ENCODE assay signal across 44 cellular contexts in genomic region chr3:39334205-39334604, GRCh38. TPM values are rescaled to one million over a fixed set of nuclear protein-coding genes. Genes with fewer than 3 reads are reported as not detected.
"Had no signal": no experiment of that assay in that cellular context is flagged by ENCODE, and none has a peak within 500 bp of the region (broad histone marks: within the 10 kb centered on the region; RNA-seq: fewer than 3 reads in every experiment).

No MANE protein-coding gene starts in this region.

- H3K27me3 ChIP-seq: adrenal gland, ascending aorta, body of pancreas, brain microvascular endothelial cell, breast epithelium, cardiac muscle cell had no signal

- H3K4me1 Mint-ChIP-seq: activated naive CD4-positive, alpha-beta T cell treated with anti-CD3 and anti-CD28 coated beads, Interleukin-2, amount 50 U/mL, for 24 hours; activated naive CD8-positive, alpha-beta T cell treated with anti-CD3 and anti-CD28 coated beads for 36 hours; brain had no signal

- H3K36me3 Mint-ChIP-seq: activated naive CD4-positive, alpha-beta T cell treated with anti-CD3 and anti-CD28 coated beads, Interleukin-2, amount 10 ng/mL, durations not matched to agents 7 days and 5 days; activated naive CD4-positive, alpha-beta T cell treated with anti-CD3 and anti-CD28 coated beads, Interleukin-2, amount 50 U/mL, for 24 hours; brain had no signal

- H3K27ac Mint-ChIP-seq: activated naive CD4-positive, alpha-beta T cell treated with anti-CD3 and anti-CD28 coated beads for 36 hours; activated naive CD4-positive, alpha-beta T cell treated with anti-CD3 and anti-CD28 coated beads, Interleukin-2, amount 10 ng/mL, durations not matched to agents 7 days and 5 days; activated naive CD4-positive, alpha-beta T cell treated with anti-CD3 and anti-CD28 coated beads, Interleukin-2, amount 50 U/mL, for 24 hours; activated naive CD8-positive, alpha-beta T cell; activated naive CD8-positive, alpha-beta T cell treated with anti-CD3 and anti-CD28 coated beads for 36 hours; activated naive CD8-positive, alpha-beta T cell treated with anti-CD3 and anti-CD28 coated beads, Interleukin-2, amount 10 ng/mL, durations not matched to agents 7 days and 5 days; activated naive CD8-positive, alpha-beta T cell treated with anti-CD3 and anti-CD28 coated beads, Interleukin-2, amount 50 U/mL, for 24 hours; activated T-cell treated with anti-CD3 and anti-CD28 coated beads, Interleukin-2, amount 50 U/mL, for 24 hours; activated T-cell treated with anti-CD3 and anti-CD28 coated beads, Interleukin-2, amount 50 U/mL, for 72 hours; activated T-helper 1 cell treated with anti-CD3 and anti-CD28 coated beads, Interleukin-12 subunit alpha, Interleukin-12 subunit beta, Interleukin-2, Interleukin-4 antibody, amounts not matched to agents 30 ng/mL and 10 ng/mL and 1 ng/mL, durations not matched to agents 14 hours and 24 hours and 36 hours; activated T-helper 17 cell treated with anti-CD3 and anti-CD28 coated beads, Interleukin-2, amount 50 U/mL, for 72 hours; activated T-helper 2 cell treated with anti-CD3 and anti-CD28 coated beads, Interferon-gamma antibody, Interleukin-2, Interleukin-4, amounts not matched to agents 10 μg/mL and 5 μg/mL and 100 μg/mL, durations not matched to agents 14 hours and 24 hours and 36 hours; brain had no signal

- H3K9me3 ChIP-seq: adrenal gland, ascending aorta, body of pancreas, breast epithelium had no signal

- H3K4me3 Mint-ChIP-seq: activated naive CD4-positive, alpha-beta T cell treated with anti-CD3 and anti-CD28 coated beads for 36 hours; activated naive CD4-positive, alpha-beta T cell treated with anti-CD3 and anti-CD28 coated beads, Interleukin-2, amount 10 ng/mL, durations not matched to agents 7 days and 5 days; activated naive CD4-positive, alpha-beta T cell treated with anti-CD3 and anti-CD28 coated beads, Interleukin-2, amount 50 U/mL, for 24 hours; activated naive CD8-positive, alpha-beta T cell; activated naive CD8-positive, alpha-beta T cell treated with anti-CD3 and anti-CD28 coated beads for 36 hours; activated naive CD8-positive, alpha-beta T cell treated with anti-CD3 and anti-CD28 coated beads, Interleukin-2, amount 10 ng/mL, durations not matched to agents 7 days and 5 days; activated naive CD8-positive, alpha-beta T cell treated with anti-CD3 and anti-CD28 coated beads, Interleukin-2, amount 50 U/mL, for 24 hours; activated T-cell treated with anti-CD3 and anti-CD28 coated beads, Interleukin-2, amount 50 U/mL, for 24 hours; activated T-cell treated with anti-CD3 and anti-CD28 coated beads, Interleukin-2, amount 50 U/mL, for 4 hours; activated T-cell treated with anti-CD3 and anti-CD28 coated beads, Interleukin-2, amount 50 U/mL, for 72 hours; activated T-helper 1 cell treated with anti-CD3 and anti-CD28 coated beads, Interleukin-12 subunit alpha, Interleukin-12 subunit beta, Interleukin-2, Interleukin-4 antibody, amounts not matched to agents 30 ng/mL and 10 ng/mL and 1 ng/mL, durations not matched to agents 14 hours and 24 hours and 36 hours; activated T-helper 17 cell treated with anti-CD3 and anti-CD28 coated beads, Interleukin-2, amount 50 U/mL, for 72 hours; brain; central memory CD8-positive, alpha-beta T cell had no signal

- H3K36me3 ChIP-seq: adrenal gland, ascending aorta, brain microvascular endothelial cell, breast epithelium, cardiac muscle cell had no signal

- H3K9me3 Mint-ChIP-seq: activated naive CD4-positive, alpha-beta T cell treated with anti-CD3 and anti-CD28 coated beads for 36 hours; activated naive CD4-positive, alpha-beta T cell treated with anti-CD3 and anti-CD28 coated beads, Interleukin-2, amount 10 ng/mL, durations not matched to agents 7 days and 5 days; activated naive CD4-positive, alpha-beta T cell treated with anti-CD3 and anti-CD28 coated beads, Interleukin-2, amount 50 U/mL, for 24 hours; activated naive CD8-positive, alpha-beta T cell treated with anti-CD3 and anti-CD28 coated beads for 36 hours; activated naive CD8-positive, alpha-beta T cell treated with anti-CD3 and anti-CD28 coated beads, Interleukin-2, amount 50 U/mL, for 24 hours; activated T-cell treated with anti-CD3 and anti-CD28 coated beads, Interleukin-2, amount 50 U/mL, for 24 hours; activated T-cell treated with anti-CD3 and anti-CD28 coated beads, Interleukin-2, amount 50 U/mL, for 4 hours; activated T-helper 1 cell treated with anti-CD3 and anti-CD28 coated beads, Interleukin-12 subunit alpha, Interleukin-12 subunit beta, Interleukin-2, Interleukin-4 antibody, amounts not matched to agents 30 ng/mL and 10 ng/mL and 1 ng/mL, durations not matched to agents 14 hours and 24 hours and 36 hours; activated T-helper 17 cell treated with anti-CD3 and anti-CD28 coated beads, Interleukin-2, amount 50 U/mL, for 72 hours; activated T-helper 2 cell treated with anti-CD3 and anti-CD28 coated beads, Interferon-gamma antibody, Interleukin-2, Interleukin-4, amounts not matched to agents 10 μg/mL and 5 μg/mL and 100 μg/mL, durations not matched to agents 14 hours and 24 hours and 36 hours; brain; central memory CD8-positive, alpha-beta T cell had no signal

- H3K4me3 ChIP-seq: adrenal gland, ascending aorta, body of pancreas, breast epithelium, cardiac muscle cell had no signal

- H3K4me1 ChIP-seq: adrenal gland, ascending aorta, body of pancreas, breast epithelium had no signal

- DNase-seq: activated effector memory CD4-positive, alpha-beta T cell treated with anti-CD3 and anti-CD28 coated beads, Interleukin-2, amount 50 U/mL, for 16 hours; activated effector memory CD4-positive, alpha-beta T cell treated with Interleukin-2 at 50 U/mL for 16 hours; activated gamma-delta T cell; activated gamma-delta T cell treated with Interleukin-2 at 50 U/mL for 16 hours; activated naive CD4-positive, alpha-beta T cell; activated naive CD4-positive, alpha-beta T cell treated with anti-CD3 and anti-CD28 coated beads for 36 hours; activated naive CD4-positive, alpha-beta T cell treated with anti-CD3 and anti-CD28 coated beads, Interleukin-2, amount 10 ng/mL, durations not matched to agents 7 days and 5 days; activated naive CD4-positive, alpha-beta T cell treated with anti-CD3 and anti-CD28 coated beads, Interleukin-2, amount 50 U/mL, for 16 hours; activated naive CD4-positive, alpha-beta T cell treated with Interleukin-2 at 50 U/mL for 16 hours; activated naive CD8-positive, alpha-beta T cell treated with anti-CD3 and anti-CD28 coated beads for 36 hours; activated naive CD8-positive, alpha-beta T cell treated with anti-CD3 and anti-CD28 coated beads, Interleukin-2, amount 10 ng/mL, durations not matched to agents 7 days and 5 days; activated naive CD8-positive, alpha-beta T cell treated with anti-CD3 and anti-CD28 coated beads, Interleukin-2, amount 50 U/mL, for 24 hours; activated T-cell treated with anti-CD3 and anti-CD28 coated beads, Interleukin-2, amount 50 U/mL, for 1 hour; activated T-cell treated with anti-CD3 and anti-CD28 coated beads, Interleukin-2, amount 50 U/mL, for 24 hours; activated T-cell treated with anti-CD3 and anti-CD28 coated beads, Interleukin-2, amount 50 U/mL, for 4 hours; activated T-cell treated with anti-CD3 and anti-CD28 coated beads, Interleukin-2, amount 50 U/mL, for 48 hours; activated T-cell treated with anti-CD3 and anti-CD28 coated beads, Interleukin-2, amount 50 U/mL, for 72 hours; adrenal gland; amniotic stem cell; amygdala; anterior cingulate cortex; aorta; body of pancreas; brain microvascular endothelial cell; caudate nucleus; central memory CD4-positive, alpha-beta T cell; cerebellar nuclear complex had no signal

- H3K27me3 Mint-ChIP-seq: activated naive CD8-positive, alpha-beta T cell; activated naive CD8-positive, alpha-beta T cell treated with anti-CD3 and anti-CD28 coated beads for 36 hours; activated naive CD8-positive, alpha-beta T cell treated with anti-CD3 and anti-CD28 coated beads, Interleukin-2, amount 50 U/mL, for 24 hours; activated T-cell treated with anti-CD3 and anti-CD28 coated beads, Interleukin-2, amount 50 U/mL, for 24 hours had no signal

- H3K27ac ChIP-seq: adrenal gland, ascending aorta, body of pancreas, brain microvascular endothelial cell, breast epithelium, cardiac muscle cell had no signal

- ATAC-seq: activated naive CD4-positive, alpha-beta T cell treated with anti-CD3 and anti-CD28 coated beads, Interleukin-2, amount 50 U/mL, for 72 hours; activated naive CD8-positive, alpha-beta T cell treated with anti-CD3 and anti-CD28 coated beads, Interleukin-2, amount 50 U/mL, for 24 hours; activated T-cell treated with anti-CD3 and anti-CD28 coated beads, Interleukin-2, amount 50 U/mL, for 4 hours; activated T-helper 17 cell treated with anti-CD3 and anti-CD28 coated beads, Interleukin-2, amount 50 U/mL, for 72 hours; body of pancreas had no signal

RNA-seq across cellular contexts. Expression of gene CCR8, which starts 4.7 kb away (rescaled TPM):
- total RNA-seq: activated naive CD4-positive, alpha-beta T cell treated with anti-CD3 and anti-CD28 coated beads for 36 hours; activated naive CD8-positive, alpha-beta T cell treated with anti-CD3 and anti-CD28 coated beads for 36 hours; adrenal gland; aorta; ascending aorta; astrocyte; body of pancreas; breast epithelium; bronchial epithelial cell; cardiac muscle cell; cardiac septum; cerebellum; chondrocyte had no signal
- polyA plus RNA-seq: adipose tissue, adrenal gland, aorta, cardiac muscle cell had no signal

RNA-seq across cellular contexts. Expression of gene CX3CR1, which starts 54.4 kb away (rescaled TPM):
- total RNA-seq: activated naive CD4-positive, alpha-beta T cell treated with anti-CD3 and anti-CD28 coated beads for 36 hours; ascending aorta; bronchial epithelial cell had no signal
